In the genomic region with DNA sequence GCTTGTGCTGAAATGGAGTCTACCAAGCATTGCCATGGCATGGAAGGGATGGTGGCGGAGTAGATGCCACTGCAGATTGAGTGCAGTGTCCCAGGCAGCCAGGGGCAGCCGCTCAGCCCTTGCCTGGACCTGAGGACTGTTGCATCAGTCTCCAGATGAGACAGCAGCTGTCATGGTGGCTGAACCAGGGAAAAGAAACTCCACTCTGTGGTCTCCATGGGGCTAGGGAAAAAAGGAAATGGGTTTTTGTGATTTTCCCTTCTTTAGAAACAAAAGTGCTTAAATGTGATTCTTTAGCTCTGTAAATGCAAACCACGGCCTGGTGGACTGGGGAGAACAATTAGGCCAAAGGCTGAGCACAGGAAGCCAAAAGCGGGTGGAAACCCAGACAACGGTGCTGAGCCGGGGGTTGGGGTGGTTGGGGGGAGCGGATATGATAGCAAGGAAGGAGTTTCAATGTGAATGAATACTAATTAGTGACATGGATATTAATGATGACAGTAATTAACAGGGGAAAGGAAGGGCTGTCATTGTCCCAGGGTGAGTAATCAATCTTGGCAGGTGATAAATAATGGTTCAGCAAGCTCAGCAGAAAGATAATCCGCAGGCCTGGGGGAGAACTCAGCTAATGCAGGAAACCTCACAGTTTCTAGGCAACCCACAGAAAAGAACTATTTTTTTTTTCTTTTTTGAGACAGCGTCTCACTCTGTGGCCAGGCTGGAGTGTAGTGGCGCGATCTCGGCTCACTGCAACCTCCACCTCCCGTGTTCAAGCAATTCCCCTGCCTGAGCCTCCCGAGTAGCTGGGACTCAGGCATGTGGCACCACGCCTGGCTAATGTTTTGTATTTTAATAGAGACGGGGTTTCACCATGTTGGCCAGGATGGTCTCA, we compare ENCODE assay signal across 9 cellular contexts.
DNase-seq lines count a peak whose midpoint lies in the region; ATAC-seq and TF ChIP-seq lines count a peak whose summit lies in the region.
"Had no signal": no experiment of that assay in that cellular context is flagged by ENCODE, and none has a peak within 500 bp of the region (broad histone marks: within the 10 kb centered on the region; RNA-seq: fewer than 3 reads in every experiment).

No MANE protein-coding gene starts in this region.

- no peak overlapping the region for H3K27ac ChIP-seq in OCI-LY3 (ENCODE audit: low read length)
- H3K27ac ChIP-seq: VCaP had no signal

- no peak overlapping the region for H3K9ac ChIP-seq in OCI-LY3 (ENCODE audit: low read length)

- no peaks in the 10 kb centered on the region for H3K9me3 ChIP-seq in OCI-LY3 (ENCODE audit: insufficient read depth, low read length)

- H3K9me3 Mint-ChIP-seq in activated naive CD4-positive, alpha-beta T cell treated with anti-CD3 and anti-CD28 coated beads for 36 hours = no peaks in the 10 kb centered on the region
- no peaks in the 10 kb centered on the region for H3K9me3 Mint-ChIP-seq in activated naive CD8-positive, alpha-beta T cell treated with anti-CD3 and anti-CD28 coated beads, Interleukin-2, amount 50 U/mL, for 24 hours
- H3K9me3 Mint-ChIP-seq in HFFc6 = no peaks in the 10 kb centered on the region

- peaks cover 17% of the 10 kb centered on the region; the same call in 1 of the 2 replicates for H3K27me3 ChIP-seq in OCI-LY3 (ENCODE audit: low read depth, low read length)

- intact Hi-C loops in activated naive CD4-positive, alpha-beta T cell treated with anti-CD3 and anti-CD28 coated beads for 36 hours (cut with micrococcal nuclease) = loop anchor here (1.0 kb wide), 1 partner anchor 25 kb away; no protein-coding TSS in a partner anchor

- H3K4me3 ChIP-seq in OCI-LY3 (ENCODE audit: low read length) = no peak overlapping the region

- 0 out of 2 replicates have a peak overlapping the region, but pooled peaks have one; percentile 12 for H3K4me2 ChIP-seq in OCI-LY3 (ENCODE audit: low read length)

- peak; percentile 70 for ATAC-seq in activated naive CD8-positive, alpha-beta T cell treated with anti-CD3 and anti-CD28 coated beads, Interleukin-2, amount 50 U/mL, for 24 hours
- ATAC-seq in HG03457 (IDR thresholded peaks at IDR 0.05; ENCODE audit: unreplicated experiment) = no peak

- TF ChIP-seq CTCF in OCI-LY3 (IDR thresholded peaks at IDR 0.05; ENCODE audit: low read depth, low read length) = no peak
- no peak for TF ChIP-seq CTCF in HFFc6 (IDR thresholded peaks at IDR 0.05)

- peaks cover 23% of the 10 kb centered on the region for H3K4me1 Mint-ChIP-seq in activated naive CD4-positive, alpha-beta T cell treated with anti-CD3 and anti-CD28 coated beads for 36 hours (ENCODE audit: low read depth)
- peaks cover 27% of the 10 kb centered on the region for H3K4me1 Mint-ChIP-seq in activated naive CD8-positive, alpha-beta T cell treated with anti-CD3 and anti-CD28 coated beads, Interleukin-2, amount 50 U/mL, for 24 hours
- H3K4me1 Mint-ChIP-seq in HFFc6 (ENCODE audit: low read depth) = peaks cover 11% of the 10 kb centered on the region

- peak overlapping the region; percentile 71 for H3K27ac Mint-ChIP-seq in activated naive CD4-positive, alpha-beta T cell treated with anti-CD3 and anti-CD28 coated beads for 36 hours
- H3K27ac Mint-ChIP-seq in activated naive CD8-positive, alpha-beta T cell treated with anti-CD3 and anti-CD28 coated beads, Interleukin-2, amount 50 U/mL, for 24 hours = peak overlapping the region; percentile 65
- no peak overlapping the region for H3K27ac Mint-ChIP-seq in HFFc6

- H3K36me3 ChIP-seq in OCI-LY3 (replicated peaks; ENCODE audit: low read depth, low read length) = no peaks in the 10 kb centered on the region

- H3K36me3 Mint-ChIP-seq in activated naive CD4-positive, alpha-beta T cell treated with anti-CD3 and anti-CD28 coated beads for 36 hours (ENCODE audit: low read depth) = no peaks in the 10 kb centered on the region
- no peaks in the 10 kb centered on the region for H3K36me3 Mint-ChIP-seq in activated naive CD8-positive, alpha-beta T cell treated with anti-CD3 and anti-CD28 coated beads, Interleukin-2, amount 50 U/mL, for 24 hours (ENCODE audit: low read depth)
- no peaks in the 10 kb centered on the region for H3K36me3 Mint-ChIP-seq in HFFc6 (ENCODE audit: low read depth)

- DNase-seq in activated naive CD4-positive, alpha-beta T cell treated with anti-CD3 and anti-CD28 coated beads for 36 hours = peak; percentile 64
- no peak for DNase-seq in activated naive CD4-positive, alpha-beta T cell treated with anti-CD3 and anti-CD28 coated beads, Interleukin-2, amount 50 U/mL, for 16 hours
- peak; percentile 43 for DNase-seq in activated naive CD8-positive, alpha-beta T cell treated with anti-CD3 and anti-CD28 coated beads, Interleukin-2, amount 50 U/mL, for 24 hours
- DNase-seq in occipital lobe (lab: John Stamatoyannopoulos, UW) (peak; percentile 20), islet precursor cell (no peak), HFFc6 (no peak)

- CTCF ChIA-PET in activated naive CD4-positive, alpha-beta T cell treated with anti-CD3 and anti-CD28 coated beads for 36 hours (lab: Charles Lee) = interaction anchor here (0.7 kb wide), 1 partner anchor 506 kb away, joined by 3 read pairs; no protein-coding TSS in a partner anchor

- no peak overlapping the region for H2AFZ ChIP-seq in OCI-LY3 (ENCODE audit: low read depth, low read length)

- no peaks in the 10 kb centered on the region for H3K79me2 ChIP-seq in OCI-LY3 (ENCODE audit: low read length)

- H4K20me1 ChIP-seq in OCI-LY3 (ENCODE audit: insufficient read depth, low read length) = no peaks in the 10 kb centered on the region

- H3K4me1 ChIP-seq in OCI-LY3 (ENCODE audit: low read length) = peaks cover 9% of the 10 kb centered on the region

- no peaks in the 10 kb centered on the region for H3K27me3 Mint-ChIP-seq in activated naive CD4-positive, alpha-beta T cell treated with anti-CD3 and anti-CD28 coated beads for 36 hours (ENCODE audit: low read depth)
- no peaks in the 10 kb centered on the region for H3K27me3 Mint-ChIP-seq in activated naive CD8-positive, alpha-beta T cell treated with anti-CD3 and anti-CD28 coated beads, Interleukin-2, amount 50 U/mL, for 24 hours
- H3K27me3 Mint-ChIP-seq in HFFc6 (ENCODE audit: insufficient read depth) = peaks cover 28% of the 10 kb centered on the region

- no peak overlapping the region for H3K4me3 Mint-ChIP-seq in activated naive CD4-positive, alpha-beta T cell treated with anti-CD3 and anti-CD28 coated beads for 36 hours
- peak overlapping the region; percentile 53 for H3K4me3 Mint-ChIP-seq in activated naive CD8-positive, alpha-beta T cell treated with anti-CD3 and anti-CD28 coated beads, Interleukin-2, amount 50 U/mL, for 24 hours
- no peak overlapping the region for H3K4me3 Mint-ChIP-seq in HFFc6

Comparison
In these comparisons a context has a peak if more than half of its experiments do, and no peak if none do; other contexts are left out.
1. DNase-seq: peak in activated naive CD4-positive, alpha-beta T cell treated with anti-CD3 and anti-CD28 coated beads for 36 hours (single experiment), activated naive CD8-positive, alpha-beta T cell treated with anti-CD3 and anti-CD28 coated beads, Interleukin-2, amount 50 U/mL, for 24 hours (single experiment) and occipital lobe (single experiment); none in activated naive CD4-positive, alpha-beta T cell treated with anti-CD3 and anti-CD28 coated beads, Interleukin-2, amount 50 U/mL, for 16 hours (single experiment), islet precursor cell (single experiment) and HFFc6 (single experiment).